Comparison of ENCODE assay signal across 36 cellular contexts in the genomic region with DNA sequence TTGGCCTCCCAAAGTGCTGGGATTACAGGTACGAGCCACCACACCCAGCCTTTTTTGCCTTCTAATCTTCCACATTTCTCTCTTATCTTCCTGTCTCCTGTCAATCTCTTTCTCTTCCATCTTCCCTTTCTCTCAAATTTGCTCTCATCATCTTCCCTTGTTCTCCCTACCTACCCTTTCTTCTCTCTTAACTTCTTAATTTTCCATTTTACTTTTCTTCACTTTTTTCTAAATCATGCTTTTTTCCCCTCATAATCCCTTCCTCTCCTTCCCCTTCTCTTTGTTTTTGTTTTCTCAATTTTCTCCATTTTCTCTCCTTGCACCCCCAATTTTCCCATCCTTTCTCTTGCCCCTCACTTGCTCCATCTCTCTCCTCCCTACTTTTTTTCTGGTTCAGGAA.
"Had no signal": no experiment of that assay in that cellular context is flagged by ENCODE, and none has a peak within 500 bp of the region (broad histone marks: within the 10 kb centered on the region; RNA-seq: fewer than 3 reads in every experiment).

No MANE protein-coding gene starts in this region.

- H3K27me3 ChIP-seq: adrenal gland, body of pancreas, brain microvascular endothelial cell, breast epithelium had no signal

- H3K27ac ChIP-seq: adrenal gland, body of pancreas, brain microvascular endothelial cell, breast epithelium, VCaP had no signal

- H3K4me1 Mint-ChIP-seq: activated CD4-positive, alpha-beta memory T cell treated with anti-CD3 and anti-CD28 coated beads, Interleukin-2, amount 10 ng/mL, durations not matched to agents 7 days and 5 days; activated CD4-positive, alpha-beta T cell treated with anti-CD3 and anti-CD28 coated beads for 36 hours; activated CD4-positive, alpha-beta T cell treated with anti-CD3 and anti-CD28 coated beads, Interleukin-2, amount 10 ng/mL, durations not matched to agents 7 days and 5 days; activated CD8-positive, alpha-beta memory T cell treated with anti-CD3 and anti-CD28 coated beads, Interleukin-2, amount 10 ng/mL, durations not matched to agents 7 days and 5 days; activated naive CD8-positive, alpha-beta T cell treated with anti-CD3 and anti-CD28 coated beads for 36 hours; activated T-helper 17 cell treated with anti-CD3 and anti-CD28 coated beads, Interleukin-2, amount 50 U/mL, for 72 hours had no signal

- ATAC-seq: activated CD4-positive, alpha-beta T cell treated with anti-CD3 and anti-CD28 coated beads for 36 hours; activated CD4-positive, CD25-positive, alpha-beta regulatory T cell treated with anti-CD3 and anti-CD28 coated beads, Interleukin-2, amount 50 U/mL, for 24 hours; activated CD8-positive, alpha-beta memory T cell treated with anti-CD3 and anti-CD28 coated beads, Interleukin-2, amount 10 ng/mL, durations not matched to agents 7 days and 5 days; activated CD8-positive, alpha-beta T cell treated with anti-CD3 and anti-CD28 coated beads, Interleukin-2, amount 10 ng/mL, durations not matched to agents 7 days and 5 days; activated naive CD4-positive, alpha-beta T cell treated with anti-CD3 and anti-CD28 coated beads, Interleukin-2, amount 50 U/mL, for 72 hours; activated T-helper 17 cell treated with anti-CD3 and anti-CD28 coated beads, Interleukin-2, amount 50 U/mL, for 72 hours; body of pancreas had no signal

- DNase-seq: activated CD4-positive, alpha-beta memory T cell treated with anti-CD3 and anti-CD28 coated beads, Interleukin-2, amount 10 ng/mL, durations not matched to agents 7 days and 5 days; activated CD4-positive, alpha-beta T cell treated with anti-CD3 and anti-CD28 coated beads for 1 hour; activated CD4-positive, alpha-beta T cell treated with anti-CD3 and anti-CD28 coated beads for 36 hours; activated CD4-positive, alpha-beta T cell treated with anti-CD3 and anti-CD28 coated beads for 48 hours; activated CD4-positive, alpha-beta T cell treated with anti-CD3 and anti-CD28 coated beads, Interleukin-2, amount 10 ng/mL, durations not matched to agents 7 days and 5 days; activated CD4-positive, alpha-beta T cell treated with anti-CD3 and anti-CD28 coated beads, Interleukin-2, amount 50 U/mL, for 48 hours; activated CD4-positive, CD25-positive, alpha-beta regulatory T cell; activated CD8-positive, alpha-beta memory T cell treated with anti-CD3 and anti-CD28 coated beads for 24 hours; activated CD8-positive, alpha-beta memory T cell treated with anti-CD3 and anti-CD28 coated beads, Interleukin-2, amount 10 ng/mL, durations not matched to agents 7 days and 5 days; activated CD8-positive, alpha-beta memory T cell treated with anti-CD3 and anti-CD28 coated beads, Interleukin-2, amount 50 U/mL, for 48 hours; activated CD8-positive, alpha-beta T cell treated with anti-CD3 and anti-CD28 coated beads, Interleukin-2, amount 10 ng/mL, durations not matched to agents 7 days and 5 days; activated effector memory CD4-positive, alpha-beta T cell treated with anti-CD3 and anti-CD28 coated beads, Interleukin-2, amount 50 U/mL, for 16 hours; activated gamma-delta T cell treated with Interleukin-2 at 50 U/mL for 16 hours; activated naive CD4-positive, alpha-beta T cell; activated naive CD4-positive, alpha-beta T cell treated with anti-CD3 and anti-CD28 coated beads for 36 hours; activated naive CD4-positive, alpha-beta T cell treated with anti-CD3 and anti-CD28 coated beads, Interleukin-2, amount 50 U/mL, for 16 hours; activated naive CD8-positive, alpha-beta T cell treated with anti-CD3 and anti-CD28 coated beads for 36 hours; activated T-cell treated with anti-CD3 and anti-CD28 coated beads, Interleukin-2, amount 50 U/mL, for 24 hours; activated T-cell treated with anti-CD3 and anti-CD28 coated beads, Interleukin-2, amount 50 U/mL, for 48 hours; adrenal gland; amniotic stem cell; aorta; body of pancreas; brain microvascular endothelial cell; central memory CD4-positive, alpha-beta T cell; T-helper 1 cell; T-helper 2 cell; T-helper 9 cell had no signal

- H3K4me1 ChIP-seq: adrenal gland, body of pancreas, breast epithelium had no signal

- H3K27me3 Mint-ChIP-seq: activated CD4-positive, alpha-beta memory T cell treated with anti-CD3 and anti-CD28 coated beads, Interleukin-2, amount 10 ng/mL, durations not matched to agents 7 days and 5 days had no signal

- H3K36me3 Mint-ChIP-seq: activated CD8-positive, alpha-beta memory T cell treated with anti-CD3 and anti-CD28 coated beads, Interleukin-2, amount 10 ng/mL, durations not matched to agents 7 days and 5 days; activated naive CD4-positive, alpha-beta T cell treated with anti-CD3 and anti-CD28 coated beads, Interleukin-2, amount 50 U/mL, for 72 hours; activated naive CD8-positive, alpha-beta T cell treated with anti-CD3 and anti-CD28 coated beads for 36 hours had no signal

- H3K4me3 ChIP-seq: adrenal gland, body of pancreas, breast epithelium had no signal

- H3K9me3 Mint-ChIP-seq: activated CD4-positive, alpha-beta memory T cell treated with anti-CD3 and anti-CD28 coated beads, Interleukin-2, amount 10 ng/mL, durations not matched to agents 7 days and 5 days; activated CD4-positive, alpha-beta T cell treated with anti-CD3 and anti-CD28 coated beads, Interleukin-2, amount 10 ng/mL, durations not matched to agents 7 days and 5 days; activated naive CD4-positive, alpha-beta T cell treated with anti-CD3 and anti-CD28 coated beads for 36 hours; activated T-cell treated with anti-CD3 and anti-CD28 coated beads, Interleukin-2, amount 50 U/mL, for 24 hours; activated T-helper 1 cell treated with anti-CD3 and anti-CD28 coated beads, Interleukin-12 subunit alpha, Interleukin-12 subunit beta, Interleukin-2, Interleukin-4 antibody, amounts not matched to agents 30 ng/mL and 10 ng/mL and 1 ng/mL, durations not matched to agents 14 hours and 24 hours and 36 hours; T-helper 1 cell treated with Interleukin-12 subunit alpha and Interleukin-12 subunit beta and Interleukin-4 antibody, amounts not matched to agents 30 μg/mL and 1 μg/mL, for 36 hours; T-helper 2 cell treated with Interferon-gamma antibody and Interleukin-4, amounts not matched to agents 5 μg/mL and 100 μg/mL, for 36 hours had no signal

- H3K9me3 ChIP-seq: adrenal gland, body of pancreas had no signal

- H3K36me3 ChIP-seq: adrenal gland, brain microvascular endothelial cell, breast epithelium had no signal

- H3K27ac Mint-ChIP-seq: activated CD4-positive, alpha-beta memory T cell treated with anti-CD3 and anti-CD28 coated beads, Interleukin-2, amount 10 ng/mL, durations not matched to agents 7 days and 5 days; activated CD4-positive, alpha-beta T cell treated with anti-CD3 and anti-CD28 coated beads for 36 hours; activated CD4-positive, alpha-beta T cell treated with anti-CD3 and anti-CD28 coated beads, Interleukin-2, amount 10 ng/mL, durations not matched to agents 7 days and 5 days; activated CD8-positive, alpha-beta memory T cell treated with anti-CD3 and anti-CD28 coated beads, Interleukin-2, amount 10 ng/mL, durations not matched to agents 7 days and 5 days; activated CD8-positive, alpha-beta T cell treated with anti-CD3 and anti-CD28 coated beads, Interleukin-2, amount 10 ng/mL, durations not matched to agents 7 days and 5 days; activated naive CD4-positive, alpha-beta T cell treated with anti-CD3 and anti-CD28 coated beads for 36 hours; activated naive CD4-positive, alpha-beta T cell treated with anti-CD3 and anti-CD28 coated beads, Interleukin-2, amount 50 U/mL, for 72 hours; activated naive CD8-positive, alpha-beta T cell treated with anti-CD3 and anti-CD28 coated beads for 36 hours; activated T-cell treated with anti-CD3 and anti-CD28 coated beads, Interleukin-2, amount 50 U/mL, for 24 hours; activated T-helper 1 cell treated with anti-CD3 and anti-CD28 coated beads, Interleukin-12 subunit alpha, Interleukin-12 subunit beta, Interleukin-2, Interleukin-4 antibody, amounts not matched to agents 30 ng/mL and 10 ng/mL and 1 ng/mL, durations not matched to agents 14 hours and 24 hours and 36 hours; activated T-helper 17 cell treated with anti-CD3 and anti-CD28 coated beads, Interleukin-2, amount 50 U/mL, for 72 hours; T-helper 1 cell treated with Interleukin-12 subunit alpha and Interleukin-12 subunit beta and Interleukin-4 antibody, amounts not matched to agents 30 μg/mL and 1 μg/mL, for 36 hours; T-helper 2 cell treated with Interferon-gamma antibody and Interleukin-4, amounts not matched to agents 5 μg/mL and 100 μg/mL, for 36 hours had no signal

- H3K4me3 Mint-ChIP-seq: activated CD4-positive, alpha-beta memory T cell treated with anti-CD3 and anti-CD28 coated beads, Interleukin-2, amount 10 ng/mL, durations not matched to agents 7 days and 5 days; activated CD4-positive, alpha-beta T cell treated with anti-CD3 and anti-CD28 coated beads for 36 hours; activated CD4-positive, alpha-beta T cell treated with anti-CD3 and anti-CD28 coated beads, Interleukin-2, amount 10 ng/mL, durations not matched to agents 7 days and 5 days; activated CD8-positive, alpha-beta memory T cell treated with anti-CD3 and anti-CD28 coated beads, Interleukin-2, amount 10 ng/mL, durations not matched to agents 7 days and 5 days; activated CD8-positive, alpha-beta T cell treated with anti-CD3 and anti-CD28 coated beads, Interleukin-2, amount 10 ng/mL, durations not matched to agents 7 days and 5 days; activated naive CD4-positive, alpha-beta T cell treated with anti-CD3 and anti-CD28 coated beads for 36 hours; activated naive CD8-positive, alpha-beta T cell treated with anti-CD3 and anti-CD28 coated beads for 36 hours; activated T-cell treated with anti-CD3 and anti-CD28 coated beads, Interleukin-2, amount 50 U/mL, for 24 hours; activated T-helper 1 cell treated with anti-CD3 and anti-CD28 coated beads, Interleukin-12 subunit alpha, Interleukin-12 subunit beta, Interleukin-2, Interleukin-4 antibody, amounts not matched to agents 30 ng/mL and 10 ng/mL and 1 ng/mL, durations not matched to agents 14 hours and 24 hours and 36 hours; activated T-helper 17 cell treated with anti-CD3 and anti-CD28 coated beads, Interleukin-2, amount 50 U/mL, for 72 hours; T-helper 1 cell treated with Interleukin-12 subunit alpha and Interleukin-12 subunit beta and Interleukin-4 antibody, amounts not matched to agents 30 μg/mL and 1 μg/mL, for 36 hours; T-helper 2 cell treated with Interferon-gamma antibody and Interleukin-4, amounts not matched to agents 5 μg/mL and 100 μg/mL, for 36 hours had no signal
